ENCODE assay signal across 1 cellular context in genomic region chr1:77978969-77979838, GRCh38.
TF ChIP-seq lines count a peak whose summit lies in the region.

TSS of gene FUBP1 (minus strand) at chr1:77979072. CDS start at chr1:77979004, 68 bp downstream.

TF ChIP-seq in HepG2, 621 proteins besides CTCF, POLR2A, EP300 and RAD21 (continued from another document and continues in another):
- TF ChIP-seq ZNF512B (CRISPR knock-in tag; IDR thresholded peaks at IDR 0.05; ENCODE audit: borderline replicate concordance) (no peak), ZNF687 (CRISPR knock-in tag; IDR thresholded peaks at IDR 0.05) (peak; percentile 88), ZNF264 (CRISPR knock-in tag; IDR thresholded peaks at IDR 0.05) (peak; percentile 14; the same call in 1 of the 2 replicates), CHCHD3 (CRISPR knock-in tag; IDR thresholded peaks at IDR 0.05) (no peak), PAF1 (CRISPR knock-in tag; IDR thresholded peaks at IDR 0.05) (no peak), KMT2B (CRISPR knock-in tag; IDR thresholded peaks at IDR 0.05) (peak; percentile 78), ZKSCAN8 (CRISPR knock-in tag; IDR thresholded peaks at IDR 0.05; ENCODE audit: borderline replicate concordance) (no peak), IRF9 (CRISPR knock-in tag; IDR thresholded peaks at IDR 0.05; ENCODE audit: borderline replicate concordance) (0 out of 2 replicates have a peak, but pooled peaks have one; percentile 8), ZXDC (CRISPR knock-in tag; IDR thresholded peaks at IDR 0.05) (0 out of 2 replicates have a peak, but pooled peaks have one; percentile 4), ZNF563 (CRISPR knock-in tag; IDR thresholded peaks at IDR 0.05) (peak; percentile 67; the same call in 1 of the 2 replicates), ZNF12 (CRISPR knock-in tag; IDR thresholded peaks at IDR 0.05) (no peak), CBX1 (IDR thresholded peaks at IDR 0.05; ENCODE audit: low read depth) (peak; percentile 71), HIC2 (CRISPR knock-in tag; IDR thresholded peaks at IDR 0.05; ENCODE audit: low read depth) (no peak), ZSCAN20 (CRISPR knock-in tag; IDR thresholded peaks at IDR 0.05; ENCODE audit: borderline replicate concordance) (0 out of 2 replicates have a peak, but pooled peaks have one; percentile 19), ZHX2 (IDR thresholded peaks at IDR 0.05; ENCODE audit: low read depth) (peak; percentile 91), ZHX2 (CRISPR knock-in tag; IDR thresholded peaks at IDR 0.05; ENCODE audit: borderline replicate concordance) (no peak), MAFG (CRISPR knock-in tag; IDR thresholded peaks at IDR 0.05) (no peak), PHF8 (CRISPR knock-in tag; IDR thresholded peaks at IDR 0.05) (peak; percentile 85), ZNF557 (CRISPR knock-in tag; IDR thresholded peaks at IDR 0.05) (no peak), ZNF230 (CRISPR knock-in tag; IDR thresholded peaks at IDR 0.05) (0 out of 2 replicates have a peak, but pooled peaks have one; percentile 56), ZNF234 (CRISPR knock-in tag; conservative IDR thresholded peaks at IDR 0.05) (peak; percentile 13; the same call in 1 of the 2 replicates), ZNF280B (CRISPR knock-in tag; IDR thresholded peaks at IDR 0.05; ENCODE audit: borderline replicate concordance) (no peak), PHF20 (CRISPR knock-in tag; IDR thresholded peaks at IDR 0.05) (0 out of 2 replicates have a peak, but pooled peaks have one; percentile 20), MXD3 (CRISPR knock-in tag; IDR thresholded peaks at IDR 0.05) (peak; percentile 61; the same call in 1 of the 2 replicates), POLR2G (IDR thresholded peaks at IDR 0.05; ENCODE audit: low read depth, low read length) (peak; percentile 95), DR1 (CRISPR knock-in tag; IDR thresholded peaks at IDR 0.05) (peak; percentile 84), ATF4 (CRISPR knock-in tag; IDR thresholded peaks at IDR 0.05) (peak in 1 of 2 experiments; percentile 62; a peak in 2 of 4 replicates), KLF6 (CRISPR knock-in tag; IDR thresholded peaks at IDR 0.05) (peak; percentile 34), AGO2 (optimal IDR thresholded peaks at IDR 0.05; ENCODE audit: low read depth, low read length) (no peak), ZNF549 (CRISPR knock-in tag; IDR thresholded peaks at IDR 0.05) (no peak), ZNF747 (CRISPR knock-in tag; IDR thresholded peaks at IDR 0.05; ENCODE audit: borderline replicate concordance) (peak; percentile 32; the same call in 1 of the 2 replicates), SALL2 (CRISPR knock-in tag; IDR thresholded peaks at IDR 0.05) (peak; percentile 26; the same call in 1 of the 2 replicates), KLF12 (CRISPR knock-in tag; IDR thresholded peaks at IDR 0.05; ENCODE audit: borderline replicate concordance) (no peak; the same call in 1 of the 2 replicates), ZFP37 (CRISPR knock-in tag; IDR thresholded peaks at IDR 0.05; ENCODE audit: borderline replicate concordance) (no peak), THAP11 (CRISPR knock-in tag; IDR thresholded peaks at IDR 0.05) (peak; percentile 78), RBFOX2 (IDR thresholded peaks at IDR 0.05; ENCODE audit: low read depth, low read length) (peak; percentile 79), PAWR (CRISPR knock-in tag; IDR thresholded peaks at IDR 0.05; ENCODE audit: borderline replicate concordance) (no peak)
